18 cellular contexts compared by ENCODE assay signal in the genomic region with DNA sequence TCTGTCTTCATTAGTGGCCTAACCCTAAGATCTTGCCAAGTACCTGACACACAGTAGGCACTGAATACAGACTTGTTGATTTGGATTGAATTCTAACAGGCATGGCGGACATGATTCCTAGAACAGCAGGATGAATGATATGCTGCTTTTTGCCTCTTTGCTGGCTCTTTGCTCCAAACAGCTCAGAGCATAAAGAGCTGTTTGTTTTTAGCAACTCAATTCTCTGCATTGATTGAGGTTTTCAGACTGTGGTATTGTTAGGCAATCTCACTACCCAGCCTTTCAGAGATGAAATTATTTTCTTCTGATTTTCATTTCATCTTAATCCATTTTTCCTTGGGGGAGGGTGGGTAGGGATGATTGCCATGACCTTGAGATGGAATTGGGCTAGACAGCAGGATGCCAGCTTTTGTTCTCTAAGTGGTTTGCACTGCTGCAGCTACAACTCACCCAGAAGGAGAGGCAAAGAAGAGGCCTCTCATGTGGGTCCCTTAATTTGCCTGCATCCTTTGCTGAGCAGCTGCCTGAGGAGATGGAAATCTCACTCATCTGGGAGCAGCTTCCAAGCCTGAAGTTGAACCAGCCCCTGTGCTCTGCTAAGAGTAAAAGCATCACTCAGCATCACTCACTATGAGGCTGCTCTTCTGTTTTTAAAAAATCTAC. TPM values are rescaled to one million over a fixed set of nuclear protein-coding genes. Genes with fewer than 3 reads are reported as not detected.
A peak's percentile ranks its signal among the peaks of the same experiment; 100 is the strongest.
DNase-seq lines count a peak whose midpoint lies in the region; ATAC-seq, FAIRE-seq and TF ChIP-seq lines count a peak whose summit lies in the region.
"Had no signal": no experiment of that assay in that cellular context is flagged by ENCODE, and none has a peak within 500 bp of the region (broad histone marks: within the 10 kb centered on the region; RNA-seq: fewer than 3 reads in every experiment).

No MANE protein-coding gene starts in this region.

- no peak overlapping the region for H2BK20ac ChIP-seq in H1 (ENCODE audit: low read length)

- H3K4me1 ChIP-seq in H1 (replicated peaks in 1 of 4; ENCODE audit: control insufficient read depth in 3 of 4, insufficient read depth in 4 of 4, low read length in 3 of 4): peaks cover 0 to 8% (median 6%) of the 10 kb centered on the region in 4 experiments; a peak in 3 of 7 replicates

- no peak for TF ChIP-seq RAD21 in H1 (IDR thresholded peaks at IDR 0.05 in 1 of 2, conservative IDR thresholded peaks at IDR 0.05 in 1 of 2; ENCODE audit: low read depth in 2 of 2, low read length in 2 of 2)

- no peak overlapping the region for H2AFZ ChIP-seq in H1 (ENCODE audit: low read length)
- H2AFZ ChIP-seq: parathyroid adenoma had no signal

- no peak overlapping the region for H3K56ac ChIP-seq in H1 (replicated peaks; ENCODE audit: insufficient read length, low read depth, low read length)

- FAIRE-seq in H1 (lab: Jason Lieb, UNC): peak; percentile 76

- DNase-seq in C1 segment of cervical spinal cord (lab: John Stamatoyannopoulos, UW) (peak in 8 of 14 donors; percentile 11 to 58 (median 43)), NCI-H2107 (lab: John Stamatoyannopoulos, UW) (peak; percentile 27), H1 (ENCODE audit: low read depth in 1 of 2, low spot score in 2 of 2) (no peak), DMS153 treated with DMSO at 0.1 percent for 48 hours (lab: John Stamatoyannopoulos, UW; ENCODE audit: unreplicated experiment) (no peak), GM19240 (ENCODE audit: insufficient read length, low spot score) (no peak)
- DNase-seq: activated CD4-positive, alpha-beta T cell treated with anti-CD3 and anti-CD28 coated beads for 36 hours; activated naive CD4-positive, alpha-beta T cell; dermis blood vessel endothelial cell; HFFc6; NCI-H1048; NCI-H774; stimulated activated CD4-positive, alpha-beta T cell treated with anti-CD3 and anti-CD28 coated beads, Interleukin-12 subunit alpha, Interleukin-12 subunit beta, amount 100 ng/mL, for 4 hours had no signal

- H4K5ac ChIP-seq in H1 (ENCODE audit: insufficient read length, low read depth, low read length): no peak overlapping the region

- no peak overlapping the region for H3K14ac ChIP-seq in H1 (ENCODE audit: insufficient read length)

- TF ChIP-seq POLR2A in H1 (IDR thresholded peaks at IDR 0.05; ENCODE audit: control extremely low read depth in 1 of 2, low read depth in 2 of 2, low read length in 2 of 2): no peak

- H4K8ac ChIP-seq in H1 (ENCODE audit: extremely low read depth, insufficient read depth, low read length): no peak overlapping the region

- no peak overlapping the region for H2BK15ac ChIP-seq in H1 (ENCODE audit: low read length)

- no peak for TF ChIP-seq CTCF in H1 (IDR thresholded peaks at IDR 0.05; ENCODE audit: control extremely low read depth in 1 of 3, insufficient read depth in 1 of 3, low read depth in 1 of 3, low read length in 3 of 3)

- no peak overlapping the region for H3K4ac ChIP-seq in H1 (replicated peaks; ENCODE audit: insufficient read length, low read depth, low read length)

- ATAC-seq in GM21423 (IDR thresholded peaks at IDR 0.05; ENCODE audit: unreplicated experiment) (no peak), GM19395 (IDR thresholded peaks at IDR 0.05; ENCODE audit: unreplicated experiment) (no peak)
- ATAC-seq: activated CD4-positive, alpha-beta T cell treated with anti-CD3 and anti-CD28 coated beads for 36 hours; esophagus mucosa had no signal

- no peaks in the 10 kb centered on the region for H3K79me1 ChIP-seq in H1 (ENCODE audit: low read depth, low read length)

- no peak overlapping the region for H3K23ac ChIP-seq in H1 (ENCODE audit: insufficient read length)

- H3K4me3 ChIP-seq in H1 (ENCODE audit: extremely low read depth in 1 of 4, insufficient read depth in 2 of 4, low read depth in 3 of 4, low read length in 4 of 4): no peak overlapping the region

- TF ChIP-seq EP300 in H1 (IDR thresholded peaks at IDR 0.05; ENCODE audit: borderline replicate concordance in 1 of 2, low read depth in 2 of 2, low read length in 2 of 2): no peak

- no peak overlapping the region for H2BK12ac ChIP-seq in H1 (ENCODE audit: low read depth, low read length)

- CTCF ChIA-PET in H1 (lab: Charles Lee; ENCODE audit: partially characterized antibody): interaction anchor here (0.9 to 1.4 kb wide), 6 partner anchors 10 to 223 kb away, joined by 3 to 6 read pairs (median 4); no protein-coding TSS in a partner anchor

- POLR2A ChIA-PET in H1 (lab: Charles Lee; ENCODE audit: partially characterized antibody): interaction anchor here (0.5 to 7.2 kb wide), 16 partner anchors 9 to 215 kb away, joined by 3 to 49 read pairs (median 4); a partner anchor contains a TSS

- H3K9me3 ChIP-seq in H1 (ENCODE audit: insufficient read depth in 2 of 2, low read depth in 1 of 2, low read length in 1 of 2): no peaks in the 10 kb centered on the region

- H3K4me2 ChIP-seq in H1 (ENCODE audit: insufficient read depth in 1 of 2, low read depth in 2 of 2, low read length in 2 of 2): peak overlapping the region in 1 of 2 experiments; percentile 15; a peak in 2 of 4 replicates

- H3K27ac ChIP-seq in H1 (ENCODE audit: low read depth, low read length) (no peak overlapping the region), layer of hippocampus (ENCODE audit: low read depth, low read length) (peak overlapping the region; percentile 84)
- H3K27ac ChIP-seq: parathyroid adenoma, RWPE1 had no signal

- H3K18ac ChIP-seq in H1 (ENCODE audit: extremely low read depth, low read length): no peak overlapping the region

- WGBS in H1 (ENCODE audit: extremely low coverage in 1 of 2, insufficient coverage in 1 of 2, insufficient read length in 1 of 2, insufficient replicate concordance in 2 of 2, low coverage in 1 of 2, low lambda C conversion rate in 2 of 2, missing lambda C conversion rate in 1 of 2), 2 experiments: 81% methylated on average over 1 of the region's 1 CpG; no CpG with 5 or more reads in 1 of the 2 experiments

- H3K23me2 ChIP-seq in H1 (ENCODE audit: low read depth, low read length): no peaks in the 10 kb centered on the region

- no peaks in the 10 kb centered on the region for H3K36me3 ChIP-seq in H1 (ENCODE audit: control insufficient read depth in 2 of 4, insufficient read depth in 4 of 4, low read length in 3 of 4)

- H3K9ac ChIP-seq in H1 (replicated peaks in 1 of 4; ENCODE audit: extremely low read depth in 1 of 4, low read depth in 3 of 4, low read length in 3 of 4): 0 out of 7 replicates have a peak overlapping the region, but pooled peaks of 1 of the 4 experiments have one; percentile 19
- H3K9ac ChIP-seq: parathyroid adenoma had no signal

- no peak overlapping the region for H2BK120ac ChIP-seq in H1 (replicated peaks; ENCODE audit: low read depth, low read length)

- H4K20me1 ChIP-seq in H1 (replicated peaks in 1 of 2; ENCODE audit: control insufficient read depth in 1 of 2, insufficient read depth in 2 of 2, low read length in 2 of 2): no peaks in the 10 kb centered on the region

- no peak overlapping the region for H4K91ac ChIP-seq in H1 (replicated peaks; ENCODE audit: insufficient read length, low read length)

- no peak overlapping the region for H2BK5ac ChIP-seq in H1 (ENCODE audit: low read depth, low read length)

- no peaks in the 10 kb centered on the region for H3K79me2 ChIP-seq in H1 (ENCODE audit: control insufficient read depth in 1 of 2, insufficient read depth in 2 of 2, low read length in 2 of 2)
- H3K79me2 ChIP-seq: parathyroid adenoma had no signal

- H3K27me3 ChIP-seq in H1 (replicated peaks in 1 of 4; ENCODE audit: control insufficient read depth in 3 of 4, extremely low read depth in 1 of 4, insufficient read depth in 3 of 4, low read length in 3 of 4) (no peaks in the 10 kb centered on the region), layer of hippocampus (ENCODE audit: control insufficient read depth, insufficient read depth, low read length) (no peaks in the 10 kb centered on the region)

- no peak overlapping the region for H2AK5ac ChIP-seq in H1 (ENCODE audit: low read depth, low read length)

TF ChIP-seq in H1, 55 proteins besides CTCF, POLR2A, EP300 and RAD21 (continues in another document):
- TF ChIP-seq, protein P1, sequence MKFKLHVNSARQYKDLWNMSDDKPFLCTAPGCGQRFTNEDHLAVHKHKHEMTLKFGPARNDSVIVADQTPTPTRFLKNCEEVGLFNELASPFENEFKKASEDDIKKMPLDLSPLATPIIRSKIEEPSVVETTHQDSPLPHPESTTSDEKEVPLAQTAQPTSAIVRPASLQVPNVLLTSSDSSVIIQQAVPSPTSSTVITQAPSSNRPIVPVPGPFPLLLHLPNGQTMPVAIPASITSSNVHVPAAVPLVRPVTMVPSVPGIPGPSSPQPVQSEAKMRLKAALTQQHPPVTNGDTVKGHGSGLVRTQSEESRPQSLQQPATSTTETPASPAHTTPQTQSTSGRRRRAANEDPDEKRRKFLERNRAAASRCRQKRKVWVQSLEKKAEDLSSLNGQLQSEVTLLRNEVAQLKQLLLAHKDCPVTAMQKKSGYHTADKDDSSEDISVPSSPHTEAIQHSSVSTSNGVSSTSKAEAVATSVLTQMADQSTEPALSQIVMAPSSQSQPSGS (IDR thresholded peaks at IDR 0.05; ENCODE audit: low read length): no peak
- no peak for TF ChIP-seq CHD2 (IDR thresholded peaks at IDR 0.05; ENCODE audit: low read length)
- TF ChIP-seq ASH2L (IDR thresholded peaks at IDR 0.05; ENCODE audit: low read length): no peak
- TF ChIP-seq SP1 (IDR thresholded peaks at IDR 0.05; ENCODE audit: low read depth, low read length): no peak

RNA-seq across cellular contexts. Expression of a gene that starts 20.5 kb away (rescaled TPM):
- 177 TPM in 2 replicates for total RNA-seq in H1 (2021; fragmentation: NEBNext Ultra II Directional; extraction: Animal tissue kit (Norgen Biotek cat#: 25700))
- polyA plus RNA-seq in H1 (2011; rRNA removed): 371 and 380 TPM in 2 replicates
- 332 TPM for polyA plus RNA-seq in H1 (2011; cell fraction: cytosol; rRNA removed)
- polyA plus RNA-seq in H1 (2011; cell fraction: nucleus; rRNA removed): 200 TPM
- polyA plus RNA-seq in H1 (2012, experiment 1 of 2): 185 to 267 TPM (median 211 TPM) in 4 replicates
- polyA plus RNA-seq in H1 (2012, experiment 2 of 2): 194 TPM
- 202 TPM for polyA plus RNA-seq in H1 (2013, experiment 1 of 2)
- 203 TPM for polyA plus RNA-seq in H1 (2013, experiment 2 of 2)
- 112 and 126 TPM in 2 replicates for polyA minus RNA-seq in H1 (2011; rRNA and poly(A)+ RNA removed)
- polyA minus RNA-seq in H1 (2011; cell fraction: cytosol; rRNA and poly(A)+ RNA removed): 86.9 TPM
- polyA minus RNA-seq in H1 (2011; cell fraction: nucleus; rRNA and poly(A)+ RNA removed): 140 TPM

RNA-seq across cellular contexts. Expression of a gene that starts 20.7 kb away (rescaled TPM):
- total RNA-seq in H1 (2021; fragmentation: NEBNext Ultra II Directional; extraction: Animal tissue kit (Norgen Biotek cat#: 25700)): 28.8 TPM in 2 replicates
- 18.3 and 24.4 TPM in 2 replicates for polyA plus RNA-seq in H1 (2011; rRNA removed)
- polyA plus RNA-seq in H1 (2011; cell fraction: cytosol; rRNA removed): 27.0 TPM
- polyA plus RNA-seq in H1 (2011; cell fraction: nucleus; rRNA removed): 21.1 TPM
- polyA plus RNA-seq in H1 (2012, experiment 1 of 2): 33.7 to 44.8 TPM (median 38.8 TPM) in 4 replicates
- polyA plus RNA-seq in H1 (2012, experiment 2 of 2): 14.9 TPM
- polyA plus RNA-seq in H1 (2013, experiment 1 of 2): 21.2 TPM
- polyA plus RNA-seq in H1 (2013, experiment 2 of 2): 20.0 TPM
- polyA minus RNA-seq in H1 (2011; rRNA and poly(A)+ RNA removed): 26.5 and 26.8 TPM in 2 replicates
- 13.7 TPM for polyA minus RNA-seq in H1 (2011; cell fraction: cytosol; rRNA and poly(A)+ RNA removed)
- polyA minus RNA-seq in H1 (2011; cell fraction: nucleus; rRNA and poly(A)+ RNA removed): 18.7 TPM

Comparison
In these comparisons a context has a peak if more than half of its experiments do, and no peak if none do; other contexts are left out.
1. DNase-seq: peak in C1 segment of cervical spinal cord (8 of 14) and NCI-H2107 (single experiment); none in H1 (0 of 2), DMS153 treated with DMSO at 0.1 percent for 48 hours (single experiment) and GM19240 (single experiment).